1 cellular context compared by ENCODE assay signal in genomic region chr14:20808084-20808483, GRCh38.
TF ChIP-seq lines count a peak whose summit lies in the region.

No MANE protein-coding gene starts in this region.

TF ChIP-seq in endothelial cell of umbilical vein, 7 proteins besides CTCF, POLR2A, EP300 and RAD21 (continued from another document):
- TF ChIP-seq MAX (IDR thresholded peaks at IDR 0.05; ENCODE audit: insufficient read depth, insufficient read length) (no peak), FOS (IDR thresholded peaks at IDR 0.05; ENCODE audit: borderline replicate concordance, insufficient read depth, low read length) (no peak), JUN (IDR thresholded peaks at IDR 0.05; ENCODE audit: borderline replicate concordance, insufficient read depth, insufficient read length, low read depth) (no peak), POLR2AphosphoS5 (IDR thresholded peaks at IDR 0.05; ENCODE audit: insufficient read depth, low read depth, low read length) (no peak), MYC (IDR thresholded peaks at IDR 0.05; ENCODE audit: low read depth, low read length) (no peak)
